ENCODE assay signal across 1 cellular context in the genomic region with DNA sequence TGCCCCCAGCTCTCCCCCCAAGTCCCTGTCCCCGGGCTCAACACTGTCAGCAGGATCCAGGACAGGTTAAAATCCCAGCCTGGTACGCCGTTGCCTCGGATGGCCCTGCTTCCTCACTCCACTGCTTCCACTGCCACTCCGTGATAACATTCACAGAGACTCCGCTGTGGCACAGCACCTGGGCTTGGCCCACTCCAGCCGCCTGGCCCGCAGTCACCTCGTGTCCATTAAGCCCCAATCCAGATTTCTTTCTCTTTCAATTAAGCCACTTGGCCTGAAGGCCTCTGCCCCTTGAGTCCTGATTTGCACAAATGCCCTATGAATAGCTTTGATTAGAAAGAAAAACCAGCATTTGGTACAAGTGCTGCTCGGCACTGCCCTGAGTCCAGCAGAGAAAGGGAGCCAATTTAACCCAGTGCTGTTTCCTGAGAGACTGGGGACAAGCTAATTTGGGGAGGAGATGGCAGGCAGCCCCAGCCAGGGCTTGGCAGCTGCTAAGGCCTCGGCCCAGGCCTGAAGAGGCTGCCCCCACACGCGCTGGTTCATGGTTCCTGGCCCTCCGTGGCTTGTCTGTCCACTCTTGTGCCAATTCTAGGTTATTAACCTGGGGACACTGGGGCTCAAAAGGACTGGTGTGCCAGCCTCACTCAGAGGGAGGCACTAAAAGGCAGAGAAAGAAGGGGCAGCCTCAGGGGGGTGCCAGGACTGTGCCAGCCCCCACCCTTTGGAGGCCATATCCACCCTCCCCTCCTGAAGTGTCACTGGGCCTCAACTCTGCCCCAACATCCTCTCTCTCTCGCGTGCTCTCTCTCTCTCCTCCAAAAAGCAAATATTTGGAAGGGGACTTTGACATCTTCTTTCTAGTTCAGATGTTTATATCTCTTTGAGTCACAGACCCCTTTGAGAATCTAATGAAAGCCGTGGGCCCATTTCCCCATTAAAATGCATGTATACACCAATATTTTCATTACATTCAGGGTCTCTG.
TF ChIP-seq lines count a peak whose summit lies in the region.

No MANE protein-coding gene starts in this region.

TF ChIP-seq in WTC11, 78 proteins besides CTCF, POLR2A, EP300 and RAD21 (continued from another document):
- TF ChIP-seq ZNF121 (CRISPR knock-in tag; IDR thresholded peaks at IDR 0.05): no peak
- TF ChIP-seq, protein P1, sequence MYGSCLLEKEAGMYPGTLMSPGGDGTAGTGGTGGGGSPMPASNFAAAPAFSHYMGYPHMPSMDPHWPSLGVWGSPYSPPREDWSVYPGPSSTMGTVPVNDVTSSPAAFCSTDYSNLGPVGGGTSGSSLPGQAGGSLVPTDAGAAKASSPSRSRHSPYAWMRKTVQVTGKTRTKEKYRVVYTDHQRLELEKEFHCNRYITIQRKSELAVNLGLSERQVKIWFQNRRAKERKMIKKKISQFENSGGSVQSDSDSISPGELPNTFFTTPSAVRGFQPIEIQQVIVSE (CRISPR knock-in tag; IDR thresholded peaks at IDR 0.05; ENCODE audit: borderline replicate concordance): no peak
